ENCODE assay signal across 8 cellular contexts in the genomic region with DNA sequence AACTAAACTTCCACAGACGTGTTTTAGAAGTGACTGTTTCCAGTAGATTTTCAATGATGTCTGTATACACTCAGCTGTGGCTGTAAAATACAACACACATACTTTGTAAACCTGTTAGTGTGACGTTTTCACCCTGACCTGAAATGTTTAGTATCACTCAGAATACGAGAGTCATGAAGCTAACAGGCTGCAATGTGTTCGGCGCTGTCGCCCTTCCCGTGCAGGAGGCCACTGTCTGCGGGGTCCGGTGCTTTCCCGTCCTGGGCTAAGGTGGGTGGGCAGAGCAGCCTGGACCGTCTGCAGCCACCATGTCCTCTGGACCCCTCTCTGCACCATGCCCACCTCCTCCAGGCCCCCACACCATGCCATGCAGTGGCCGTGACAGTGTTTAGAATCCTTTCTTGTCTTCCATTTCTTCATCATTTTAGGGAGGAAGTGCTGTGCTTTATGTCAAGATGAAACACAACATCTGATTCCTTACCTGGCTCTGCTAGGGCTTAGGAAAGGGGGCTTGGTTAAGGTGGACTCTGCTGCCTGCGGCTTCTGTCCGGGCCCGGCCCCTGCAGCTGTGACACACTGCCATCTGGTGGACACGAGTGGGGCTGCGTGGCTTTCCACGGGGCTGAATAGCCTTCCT. TPM values are rescaled to one million over a fixed set of nuclear protein-coding genes. Genes with fewer than 3 reads are reported as not detected.
DNase-seq lines count a peak whose midpoint lies in the region; ATAC-seq and TF ChIP-seq lines count a peak whose summit lies in the region.

No MANE protein-coding gene starts in this region.

- no peaks in the 10 kb centered on the region for H3K27me3 Mint-ChIP-seq in activated T-helper 1 cell treated with anti-CD3 and anti-CD28 coated beads, Interleukin-12 subunit alpha, Interleukin-12 subunit beta, Interleukin-2, Interleukin-4 antibody, amounts not matched to agents 30 ng/mL and 10 ng/mL and 1 ng/mL, durations not matched to agents 14 hours and 24 hours and 36 hours (ENCODE audit: insufficient read depth)

- H3K27me3 ChIP-seq in DND-41 (ENCODE audit: insufficient read depth, low read length, poor library complexity) = no peaks in the 10 kb centered on the region
- no peaks in the 10 kb centered on the region for H3K27me3 ChIP-seq in Panc1 (ENCODE audit: control insufficient read depth, insufficient read depth, low read length)
- no peaks in the 10 kb centered on the region for H3K27me3 ChIP-seq in fibroblast of lung (ENCODE audit: control insufficient read depth, insufficient read depth, low read length)
- no peaks in the 10 kb centered on the region for H3K27me3 ChIP-seq in neuronal stem cell (ENCODE audit: control insufficient read depth in 3 of 3, insufficient read depth in 3 of 3, low read depth in 1 of 3, low read length in 3 of 3)
- no peaks in the 10 kb centered on the region for H3K27me3 ChIP-seq in stomach smooth muscle (ENCODE audit: control insufficient read depth in 1 of 2, insufficient read depth in 2 of 2, low read length in 2 of 2)

- CTCF ChIA-PET in Panc1 (lab: Charles Lee) = interaction anchor here (0.6 to 3.4 kb wide), 7 partner anchors 9 to 73 kb away, joined by 3 to 23 read pairs (median 3); no protein-coding TSS in a partner anchor

- H2BK12ac ChIP-seq in neuronal stem cell (ENCODE audit: low read length) = no peak overlapping the region

- no peak overlapping the region for H3K4me3 Mint-ChIP-seq in activated T-helper 1 cell treated with anti-CD3 and anti-CD28 coated beads, Interleukin-12 subunit alpha, Interleukin-12 subunit beta, Interleukin-2, Interleukin-4 antibody, amounts not matched to agents 30 ng/mL and 10 ng/mL and 1 ng/mL, durations not matched to agents 14 hours and 24 hours and 36 hours

- DNase-seq in DND-41 (peak; percentile 70), Panc1 (ENCODE audit: low read depth, low spot score) (peak; percentile 32), fibroblast of lung (ENCODE audit: low read depth in 2 of 2) (peak in 1 of 2 donors; percentile 63), neuronal stem cell (ENCODE audit: low spot score) (peak; percentile 59)
- DNase-seq in activated T-helper 1 cell treated with anti-CD3 and anti-CD28 coated beads, Interleukin-12 subunit alpha, Interleukin-12 subunit beta, Interleukin-2, Interleukin-4 antibody, amounts not matched to agents 30 ng/mL and 10 ng/mL and 1 ng/mL, durations not matched to agents 14 hours and 24 hours and 36 hours (ENCODE audit: low spot score) = peak; percentile 62

- H3K9me3 ChIP-seq in DND-41 (ENCODE audit: insufficient read depth, low read length, severe bottlenecking) = no peaks in the 10 kb centered on the region
- H3K9me3 ChIP-seq in Panc1 (ENCODE audit: control insufficient read depth, insufficient read depth, low read depth, low read length) = no peaks in the 10 kb centered on the region
- no peaks in the 10 kb centered on the region for H3K9me3 ChIP-seq in fibroblast of lung (ENCODE audit: control insufficient read depth, insufficient read depth, low read depth, low read length)
- H3K9me3 ChIP-seq in neuronal stem cell (replicated peaks in 1 of 2; ENCODE audit: control insufficient read depth in 2 of 2, insufficient read depth in 1 of 2, low read depth in 1 of 2, low read length in 2 of 2) = no peaks in the 10 kb centered on the region
- no peaks in the 10 kb centered on the region for H3K9me3 ChIP-seq in stomach smooth muscle (ENCODE audit: control insufficient read depth in 2 of 2, low read length in 2 of 2)

- peaks cover 21% of the 10 kb centered on the region for H3K79me2 ChIP-seq in DND-41 (ENCODE audit: insufficient read depth, low read length)
- peaks cover 30% of the 10 kb centered on the region for H3K79me2 ChIP-seq in fibroblast of lung (ENCODE audit: control insufficient read depth, insufficient read depth, low read length)

- H2AFZ ChIP-seq in DND-41 (ENCODE audit: low read depth, low read length) (no peak overlapping the region), fibroblast of lung (ENCODE audit: low read length) (no peak overlapping the region), neuronal stem cell (ENCODE audit: low read length) (no peak overlapping the region)

- H4K20me1 ChIP-seq in DND-41 (ENCODE audit: insufficient read depth, low read length) = peaks cover 50% of the 10 kb centered on the region
- no peaks in the 10 kb centered on the region for H4K20me1 ChIP-seq in fibroblast of lung (ENCODE audit: control insufficient read depth, extremely low read depth, insufficient read depth, low read length)

- H3K79me1 ChIP-seq in neuronal stem cell (ENCODE audit: low read depth, low read length) = no peaks in the 10 kb centered on the region

- no TSS peak for BruUV-seq in Panc1 (replicated peaks; lab: Mats Ljungman, UMichigan)

- H3K9ac ChIP-seq in DND-41 (ENCODE audit: low read depth, low read length) (no peak overlapping the region), fibroblast of lung (ENCODE audit: insufficient read depth, low read length) (no peak overlapping the region), neuronal stem cell (ENCODE audit: low read depth, low read length, poor library complexity) (no peak overlapping the region), stomach smooth muscle (ENCODE audit: low read length in 2 of 2) (peak overlapping the region in 1 of 2 donors; percentile 37)

- no peak overlapping the region for H4K91ac ChIP-seq in neuronal stem cell (ENCODE audit: low read depth, low read length, poor library complexity)

- H3K23ac ChIP-seq in neuronal stem cell (ENCODE audit: low read depth, low read length, poor library complexity) = peak overlapping the region; percentile 16

- POLR2A ChIA-PET in Panc1 (lab: Charles Lee) = no interaction called here

- no peak overlapping the region for H2AK5ac ChIP-seq in neuronal stem cell (ENCODE audit: low read depth, low read length)

- H3K4me3 ChIP-seq in DND-41 (ENCODE audit: low read depth in 1 of 2, low read length in 2 of 2) (no peak overlapping the region), Panc1 (ENCODE audit: low read depth in 2 of 2, low read length in 2 of 2) (no peak overlapping the region), fibroblast of lung (replicated peaks in 1 of 4; ENCODE audit: control extremely low read depth in 1 of 4, insufficient read depth in 1 of 4, low read depth in 3 of 4, low read length in 4 of 4) (no peak overlapping the region), neuronal stem cell (ENCODE audit: low read length in 2 of 2) (no peak overlapping the region), stomach smooth muscle (ENCODE audit: low read length in 2 of 2) (no peak overlapping the region)

- H3K36me3 ChIP-seq in DND-41 (ENCODE audit: insufficient read depth, low read length) = peaks cover 23% of the 10 kb centered on the region
- no peaks in the 10 kb centered on the region; the same call in 1 of the 2 replicates for H3K36me3 ChIP-seq in Panc1 (ENCODE audit: control insufficient read depth, insufficient read depth, low read length)
- no peaks in the 10 kb centered on the region for H3K36me3 ChIP-seq in fibroblast of lung (ENCODE audit: control insufficient read depth, insufficient read depth, low read length)
- peaks cover 0 to 21% of the 10 kb centered on the region in 2 donors for H3K36me3 ChIP-seq in neuronal stem cell (replicated peaks in 1 of 2; ENCODE audit: control insufficient read depth in 2 of 2, insufficient read depth in 2 of 2, low read length in 2 of 2)
- peaks cover 16 to 19% of the 10 kb centered on the region in 2 donors for H3K36me3 ChIP-seq in stomach smooth muscle (ENCODE audit: control insufficient read depth in 2 of 2, insufficient read depth in 2 of 2, low read length in 2 of 2)

- H2BK5ac ChIP-seq in neuronal stem cell (ENCODE audit: low read length) = no peak overlapping the region

- no peak overlapping the region for H2BK15ac ChIP-seq in neuronal stem cell (ENCODE audit: low read length)

- H3K14ac ChIP-seq in neuronal stem cell (ENCODE audit: low read length) = no peak overlapping the region

- intact Hi-C loops in Panc1 (cut with micrococcal nuclease; ENCODE audit: unreplicated experiment) = loop anchor here (2.0 to 10.0 kb wide), 2 partner anchors 72 to 150 kb away; a partner anchor contains a TSS
- intact Hi-C loops in activated T-helper 1 cell treated with anti-CD3 and anti-CD28 coated beads, Interleukin-12 subunit alpha, Interleukin-12 subunit beta, Interleukin-2, Interleukin-4 antibody, amounts not matched to agents 30 ng/mL and 10 ng/mL and 1 ng/mL, durations not matched to agents 14 hours and 24 hours and 36 hours (cut with micrococcal nuclease) = loop anchor here (1.0 kb wide), 6 partner anchors 13 to 590 kb away; no protein-coding TSS in a partner anchor

- ATAC-seq in DND-41 (ENCODE audit: insufficient read depth, low read depth) (peak; percentile 93), HG03039 (IDR thresholded peaks at IDR 0.05; ENCODE audit: unreplicated experiment) (peak; percentile 53), Panc1 (peak; percentile 85), GM19397 (IDR thresholded peaks at IDR 0.05; ENCODE audit: unreplicated experiment) (no peak)

- in situ Hi-C loops in Panc1 (cut with HindIII; ENCODE audit: low pct_unique_long_range_greater_than_20kb, low sequenced_read_pairs) = no loop called here

- no peak overlapping the region for H4K8ac ChIP-seq in neuronal stem cell (ENCODE audit: low read depth, low read length)

- H3K18ac ChIP-seq in neuronal stem cell (ENCODE audit: low read length) = peak overlapping the region; percentile 7

- H3K4me2 ChIP-seq in DND-41 (ENCODE audit: insufficient read depth, low read length) = no peak overlapping the region
- no peak overlapping the region for H3K4me2 ChIP-seq in fibroblast of lung (ENCODE audit: extremely low read depth, insufficient read depth, low read length)
- H3K4me2 ChIP-seq in neuronal stem cell (ENCODE audit: insufficient read depth, low read length, poor library complexity, severe bottlenecking) = no peak overlapping the region

- no peak overlapping the region for H2BK120ac ChIP-seq in neuronal stem cell (ENCODE audit: low read depth, low read length)

- TF ChIP-seq CTCF in DND-41 (IDR thresholded peaks at IDR 0.05; ENCODE audit: borderline replicate concordance, extremely low read depth, low read length, poor library complexity, severe bottlenecking) (peak; percentile 98), Panc1 (IDR thresholded peaks at IDR 0.05) (peak; percentile 96), fibroblast of lung (conservative IDR thresholded peaks at IDR 0.05 in 1 of 2, IDR thresholded peaks at IDR 0.05 in 1 of 2; ENCODE audit: low read depth in 1 of 2, low read length in 2 of 2) (peak; percentile 98 to 99)

- H3K4me1 ChIP-seq in DND-41 (ENCODE audit: insufficient read depth, low read length) (no peaks in the 10 kb centered on the region), Panc1 (ENCODE audit: control insufficient read depth, insufficient read depth, low read length) (peaks cover 16% of the 10 kb centered on the region), fibroblast of lung (ENCODE audit: control insufficient read depth, extremely low read depth, insufficient read depth, low read length) (peaks cover 7% of the 10 kb centered on the region), neuronal stem cell (ENCODE audit: control insufficient read depth in 2 of 2, insufficient read depth in 1 of 2, low read depth in 1 of 2, low read length in 2 of 2) (peaks cover 0 to 2% of the 10 kb centered on the region in 2 donors), stomach smooth muscle (ENCODE audit: control insufficient read depth, insufficient read depth, low read length) (peaks cover 47% of the 10 kb centered on the region)

- H3K4ac ChIP-seq in neuronal stem cell (ENCODE audit: low read length) = no peak overlapping the region

- no CpG with 5 or more reads among the region's 18 CpGs for WGBS in neuronal stem cell (ENCODE audit: extremely low coverage in 2 of 2, insufficient read length in 2 of 2, insufficient replicate concordance in 1 of 2), 2 donors

- H3K4me1 Mint-ChIP-seq in activated T-helper 1 cell treated with anti-CD3 and anti-CD28 coated beads, Interleukin-12 subunit alpha, Interleukin-12 subunit beta, Interleukin-2, Interleukin-4 antibody, amounts not matched to agents 30 ng/mL and 10 ng/mL and 1 ng/mL, durations not matched to agents 14 hours and 24 hours and 36 hours (ENCODE audit: low read depth) = peaks cover 33% of the 10 kb centered on the region

- no peaks in the 10 kb centered on the region for H3K9me3 Mint-ChIP-seq in activated T-helper 1 cell treated with anti-CD3 and anti-CD28 coated beads, Interleukin-12 subunit alpha, Interleukin-12 subunit beta, Interleukin-2, Interleukin-4 antibody, amounts not matched to agents 30 ng/mL and 10 ng/mL and 1 ng/mL, durations not matched to agents 14 hours and 24 hours and 36 hours

- H3K36me3 Mint-ChIP-seq in activated T-helper 1 cell treated with anti-CD3 and anti-CD28 coated beads, Interleukin-12 subunit alpha, Interleukin-12 subunit beta, Interleukin-2, Interleukin-4 antibody, amounts not matched to agents 30 ng/mL and 10 ng/mL and 1 ng/mL, durations not matched to agents 14 hours and 24 hours and 36 hours (ENCODE audit: low read depth) = peaks cover 29% of the 10 kb centered on the region

- H3K27ac Mint-ChIP-seq in activated T-helper 1 cell treated with anti-CD3 and anti-CD28 coated beads, Interleukin-12 subunit alpha, Interleukin-12 subunit beta, Interleukin-2, Interleukin-4 antibody, amounts not matched to agents 30 ng/mL and 10 ng/mL and 1 ng/mL, durations not matched to agents 14 hours and 24 hours and 36 hours = peak overlapping the region; percentile 85

- H3K27ac ChIP-seq in DND-41 (ENCODE audit: low read length) (no peak overlapping the region), Panc1 (ENCODE audit: low read length) (peak overlapping the region; percentile 34; the same call in 1 of the 2 replicates), fibroblast of lung (ENCODE audit: insufficient read depth, low read length) (peak overlapping the region; percentile 15), neuronal stem cell (replicated peaks; ENCODE audit: low read length) (no peak overlapping the region), stomach smooth muscle (ENCODE audit: low read length) (peak overlapping the region; percentile 56)

RNA-seq across cellular contexts. Expression of a gene that starts 53.8 kb away (rescaled TPM):
- total RNA-seq in Panc1 (2021; ENCODE audit: unreplicated experiment) = 0.90 TPM
- polyA plus RNA-seq in Panc1 (2012; ENCODE audit: insufficient read length) = 0.29 TPM
- 0.49 and 1.1 TPM in 2 replicates for total RNA-seq in activated T-helper 1 cell treated with anti-CD3 and anti-CD28 coated beads, Interleukin-12 subunit alpha, Interleukin-12 subunit beta, Interleukin-2, Interleukin-4 antibody, amounts not matched to agents 30 ng/mL and 10 ng/mL and 1 ng/mL, durations not matched to agents 14 hours and 24 hours and 36 hours
- 0.17 and 0.26 TPM in 2 replicates for total RNA-seq in fibroblast of lung
- 0.11 and 0.34 TPM in 2 replicates for polyA plus RNA-seq in fibroblast of lung
- polyA plus RNA-seq in fibroblast of lung (2012) = 0.06 and 0.08 TPM in 2 replicates
- polyA minus RNA-seq in fibroblast of lung (ENCODE audit: low replicate concordance) = not detected in 2 replicates
- polyA plus RNA-seq in neuronal stem cell (2013, experiment 1 of 2) = 0.11 TPM
- 0.18 TPM for polyA plus RNA-seq in neuronal stem cell (2013, experiment 2 of 2)

Comparison
In these comparisons a context has a peak if more than half of its experiments do, and no peak if none do; other contexts are left out.
1. H3K27ac ChIP-seq: peak in Panc1 (single experiment), fibroblast of lung (single experiment) and stomach smooth muscle (single experiment); none in DND-41 (single experiment) and neuronal stem cell (single experiment).
2. Peak in every context shown above with its lines, with median percentiles within 50 percentile points of each other: CTCF ChIP-seq.